In genomic region chr20:53741726-53742028, GRCh38 we compare ENCODE assay signal across 23 cellular contexts.
DNase-seq lines count a peak whose midpoint lies in the region; ATAC-seq, FAIRE-seq and TF ChIP-seq lines count a peak whose summit lies in the region.
"Had no signal": no experiment of that assay in that cellular context is flagged by ENCODE, and none has a peak within 500 bp of the region (broad histone marks: within the 10 kb centered on the region; RNA-seq: fewer than 3 reads in every experiment).

No MANE protein-coding gene starts in this region.

- H3K27ac Mint-ChIP-seq in activated naive CD4-positive, alpha-beta T cell treated with anti-CD3 and anti-CD28 coated beads, Interleukin-2, amount 10 ng/mL, durations not matched to agents 7 days and 5 days: no peak overlapping the region
- H3K27ac Mint-ChIP-seq: immature natural killer cell had no signal

- TF ChIP-seq POLR2A in HepG2 (IDR thresholded peaks at IDR 0.05; ENCODE audit: insufficient read depth in 1 of 2, low read depth in 2 of 2, low read length in 2 of 2) (no peak), right lobe of liver (IDR thresholded peaks at IDR 0.05) (no peak), endothelial cell of umbilical vein (IDR thresholded peaks at IDR 0.05; ENCODE audit: low read depth, low read length) (no peak), heart left ventricle (IDR thresholded peaks at IDR 0.05) (no peak)

- H3K4me3 ChIP-seq in HepG2 (replicated peaks in 1 of 3; ENCODE audit: insufficient read depth in 1 of 3, low read depth in 2 of 3, low read length in 3 of 3) (no peak overlapping the region), right lobe of liver (no peak overlapping the region), OCI-LY3 (ENCODE audit: low read length) (no peak overlapping the region), endothelial cell of umbilical vein (replicated peaks in 1 of 3; ENCODE audit: insufficient read depth in 1 of 3, low read depth in 1 of 3, low read length in 3 of 3) (no peak overlapping the region), heart left ventricle (no peak overlapping the region)
- H3K4me3 ChIP-seq: colonic mucosa, mucosa of descending colon, SK-N-MC had no signal

- no peak for TF ChIP-seq RAD21 in HepG2 (CRISPR knock-in tag; IDR thresholded peaks at IDR 0.05)

- POLR2A ChIA-PET in HepG2 (lab: Yijun Ruan, JAX): interaction anchor here (0.6 to 6.4 kb wide), 4 partner anchors 8 to 63 kb away, joined by 3 to 51 read pairs (median 27); no protein-coding TSS in a partner anchor
- POLR2A ChIA-PET in endothelial cell of umbilical vein (lab: Charles Lee): interaction anchor here (0.6 kb wide), 1 partner anchor 139 kb away, joined by 7 read pairs; no protein-coding TSS in a partner anchor

- H3K4me2 ChIP-seq in HepG2 (ENCODE audit: low read depth, low read length) (no peak overlapping the region), OCI-LY3 (ENCODE audit: low read length) (peak overlapping the region; percentile 91; the same call in 1 of the 2 replicates), endothelial cell of umbilical vein (ENCODE audit: insufficient read depth, low read length) (no peak overlapping the region)

- TF ChIP-seq EP300 in HepG2 (IDR thresholded peaks at IDR 0.05; ENCODE audit: low read depth in 2 of 2, low read length in 2 of 2) (no peak), HepG2 (CRISPR knock-in tag; IDR thresholded peaks at IDR 0.05; ENCODE audit: borderline replicate concordance) (no peak)

- H3K4me1 Mint-ChIP-seq in activated naive CD4-positive, alpha-beta T cell treated with anti-CD3 and anti-CD28 coated beads, Interleukin-2, amount 10 ng/mL, durations not matched to agents 7 days and 5 days: peaks cover 53% of the 10 kb centered on the region

- H3K27me3 ChIP-seq in HepG2 (ENCODE audit: control insufficient read depth in 1 of 2, insufficient read depth in 2 of 2, low read length in 2 of 2) (no peaks in the 10 kb centered on the region; a peak in 1 of 5 replicates), right lobe of liver (no peaks in the 10 kb centered on the region), OCI-LY3 (ENCODE audit: low read depth, low read length) (no peaks in the 10 kb centered on the region), endothelial cell of umbilical vein (ENCODE audit: control insufficient read depth in 2 of 2, insufficient read depth in 2 of 2, low read length in 2 of 2) (peaks cover 2 to 5% of the 10 kb centered on the region in 2 experiments), heart left ventricle (no peaks in the 10 kb centered on the region)
- H3K27me3 ChIP-seq: colonic mucosa had no signal

- H4K20me1 ChIP-seq in HepG2 (ENCODE audit: insufficient read depth, low read length) (no peaks in the 10 kb centered on the region), OCI-LY3 (ENCODE audit: insufficient read depth, low read length) (no peaks in the 10 kb centered on the region), endothelial cell of umbilical vein (replicated peaks; ENCODE audit: control insufficient read depth, extremely low read depth, insufficient read depth, low read length) (no peaks in the 10 kb centered on the region)

- no peaks in the 10 kb centered on the region for H3K9me1 ChIP-seq in endothelial cell of umbilical vein (replicated peaks; ENCODE audit: control insufficient read depth, extremely low read depth, insufficient read depth, low read length)

- TF ChIP-seq CTCF in HepG2 (CRISPR knock-in tag; IDR thresholded peaks at IDR 0.05) (no peak), right lobe of liver (IDR thresholded peaks at IDR 0.05) (no peak), OCI-LY3 (IDR thresholded peaks at IDR 0.05; ENCODE audit: low read depth, low read length) (no peak), endothelial cell of umbilical vein (IDR thresholded peaks at IDR 0.05; ENCODE audit: extremely low read depth in 1 of 2, insufficient read depth in 1 of 2, low read depth in 1 of 2, low read length in 2 of 2) (no peak), heart left ventricle (IDR thresholded peaks at IDR 0.05) (no peak)

- H3K36me3 ChIP-seq in HepG2 (replicated peaks in 1 of 2; ENCODE audit: control insufficient read depth in 1 of 2, insufficient read depth in 2 of 2, low read length in 2 of 2) (no peaks in the 10 kb centered on the region), right lobe of liver (no peaks in the 10 kb centered on the region), OCI-LY3 (replicated peaks; ENCODE audit: low read depth, low read length) (no peaks in the 10 kb centered on the region), endothelial cell of umbilical vein (ENCODE audit: control insufficient read depth in 2 of 2, extremely low read depth in 1 of 2, insufficient read depth in 2 of 2, low read length in 2 of 2) (no peaks in the 10 kb centered on the region), heart left ventricle (no peaks in the 10 kb centered on the region)
- H3K36me3 ChIP-seq: colonic mucosa had no signal

- H3K36me3 Mint-ChIP-seq in activated naive CD4-positive, alpha-beta T cell treated with anti-CD3 and anti-CD28 coated beads, Interleukin-2, amount 10 ng/mL, durations not matched to agents 7 days and 5 days: peaks cover 3% of the 10 kb centered on the region
- H3K36me3 Mint-ChIP-seq: brain had no signal

- ATAC-seq in HepG2 (no peak), right lobe of liver (no peak), GM18511 (IDR thresholded peaks at IDR 0.05; ENCODE audit: unreplicated experiment) (no peak), heart left ventricle (no peak)
- ATAC-seq: left ventricle myocardium superior, mucosa of descending colon had no signal

- in situ Hi-C loops in HepG2 (cut with HindIII; ENCODE audit: extremely low pct_ligation_motif_present, low pct_unique_long_range_greater_than_20kb): no loop called here

- no peak overlapping the region for H3K9ac ChIP-seq in HepG2 (ENCODE audit: insufficient read depth, low read depth, low read length)
- no peak overlapping the region for H3K9ac ChIP-seq in OCI-LY3 (ENCODE audit: low read length)
- H3K9ac ChIP-seq in endothelial cell of umbilical vein (replicated peaks; ENCODE audit: extremely low read depth, insufficient read depth, low read length): no peak overlapping the region

- no peaks in the 10 kb centered on the region for H3K27me3 Mint-ChIP-seq in activated naive CD4-positive, alpha-beta T cell treated with anti-CD3 and anti-CD28 coated beads, Interleukin-2, amount 10 ng/mL, durations not matched to agents 7 days and 5 days
- H3K27me3 Mint-ChIP-seq: brain had no signal

- H3K4me1 ChIP-seq in HepG2 (ENCODE audit: insufficient read depth, low read length): peaks cover 51% of the 10 kb centered on the region
- peaks cover 0 to 27% (median 6%) of the 10 kb centered on the region in 4 donors for H3K4me1 ChIP-seq in right lobe of liver
- H3K4me1 ChIP-seq in OCI-LY3 (ENCODE audit: low read length): peaks cover 50% of the 10 kb centered on the region
- peaks cover 5% of the 10 kb centered on the region for H3K4me1 ChIP-seq in endothelial cell of umbilical vein (ENCODE audit: control insufficient read depth, extremely low read depth, insufficient read depth, low read length)
- H3K4me1 ChIP-seq in heart left ventricle: peaks cover 3 to 49% (median 30%) of the 10 kb centered on the region in 12 donors
- H3K4me1 ChIP-seq: colonic mucosa had no signal

- no peaks in the 10 kb centered on the region for H3K9me3 ChIP-seq in HepG2 (ENCODE audit: low read length)
- no peaks in the 10 kb centered on the region for H3K9me3 ChIP-seq in right lobe of liver
- H3K9me3 ChIP-seq in OCI-LY3 (ENCODE audit: insufficient read depth, low read length): no peaks in the 10 kb centered on the region
- no peaks in the 10 kb centered on the region for H3K9me3 ChIP-seq in endothelial cell of umbilical vein (replicated peaks; ENCODE audit: control insufficient read depth, insufficient read depth, low read length)
- H3K9me3 ChIP-seq in heart left ventricle: no peaks in the 10 kb centered on the region
- H3K9me3 ChIP-seq: colonic mucosa, mucosa of descending colon had no signal

- H3K4me3 Mint-ChIP-seq in activated naive CD4-positive, alpha-beta T cell treated with anti-CD3 and anti-CD28 coated beads, Interleukin-2, amount 10 ng/mL, durations not matched to agents 7 days and 5 days: no peak overlapping the region

- CTCF ChIA-PET in HepG2 (lab: Yijun Ruan, JAX; ENCODE audit: low intra/inter-chr PET ratio, low total read pairs) (no interaction called here), endothelial cell of umbilical vein (lab: Charles Lee) (no interaction called here)
- CTCF ChIA-PET in activated naive CD4-positive, alpha-beta T cell treated with anti-CD3 and anti-CD28 coated beads, Interleukin-2, amount 10 ng/mL, durations not matched to agents 7 days and 5 days (lab: Charles Lee): interaction anchor here (0.5 to 0.7 kb wide), 2 partner anchors 200 to 213 kb away, joined by 3 read pairs; no protein-coding TSS in a partner anchor

- FAIRE-seq in HepG2 (lab: Jason Lieb, UNC): no peak
- peak; percentile 24 for FAIRE-seq in endothelial cell of umbilical vein (lab: Jason Lieb, UNC)

- dilution Hi-C loops in endothelial cell of umbilical vein (cut with MboI; ENCODE audit: extremely low pct_ligation_motif_present, low sequenced_read_pairs): no loop called here

- H2AFZ ChIP-seq in HepG2 (ENCODE audit: low read length) (no peak overlapping the region), OCI-LY3 (ENCODE audit: low read depth, low read length) (no peak overlapping the region), endothelial cell of umbilical vein (ENCODE audit: low read depth, low read length) (no peak overlapping the region)

- intact Hi-C loops in HepG2 (cut with micrococcal nuclease; ENCODE audit: unreplicated experiment) (no loop called here), right lobe of liver (cut with DNase I) (no loop called here), endothelial cell of umbilical vein (cut with micrococcal nuclease) (no loop called here), heart left ventricle (cut with DNase I) (no loop called here)

- H3K79me2 ChIP-seq in HepG2 (ENCODE audit: insufficient read depth, low read length) (no peaks in the 10 kb centered on the region), OCI-LY3 (ENCODE audit: low read length) (no peaks in the 10 kb centered on the region), endothelial cell of umbilical vein (ENCODE audit: control insufficient read depth, insufficient read depth, low read length) (no peaks in the 10 kb centered on the region)

- BruUV-seq in HepG2 (replicated peaks; lab: Mats Ljungman, UMichigan) (no TSS peak), endothelial cell of umbilical vein (replicated peaks; lab: Mats Ljungman, UMichigan) (no TSS peak)

- H3K27ac ChIP-seq in HepG2 (ENCODE audit: extremely low read length, insufficient read depth, low read length) (no peak overlapping the region), right lobe of liver (no peak overlapping the region), OCI-LY3 (ENCODE audit: low read length) (no peak overlapping the region), endothelial cell of umbilical vein (ENCODE audit: insufficient read depth, low read depth, low read length) (no peak overlapping the region), heart left ventricle (no peak overlapping the region)
- H3K27ac ChIP-seq: C4-2B, colonic mucosa, SK-N-MC had no signal

- 97% methylated on average over 3 of the region's 3 CpGs for WGBS in HepG2 (ENCODE audit: low lambda C conversion rate)
- 97% methylated on average over 3 of the region's 3 CpGs for WGBS in right lobe of liver (ENCODE audit: insufficient coverage, low coverage, low lambda C conversion rate, missing lambda C conversion rate)
- 95 to 99% (median 98%) methylated on average over 3 of the region's 3 CpGs for WGBS in heart left ventricle, 4 donors

- no peaks in the 10 kb centered on the region for H3K9me3 Mint-ChIP-seq in activated naive CD4-positive, alpha-beta T cell treated with anti-CD3 and anti-CD28 coated beads, Interleukin-2, amount 10 ng/mL, durations not matched to agents 7 days and 5 days
- H3K9me3 Mint-ChIP-seq: immature natural killer cell had no signal

- DNase-seq in HepG2 (ENCODE audit: low spot score): no peak
- no peak for DNase-seq in right lobe of liver
- DNase-seq in endothelial cell of umbilical vein (ENCODE audit: low read depth, low spot score): no peak
- DNase-seq in mucosa of gallbladder (ENCODE audit: low spot score): no peak
- no peak for DNase-seq in heart left ventricle
- no peak for DNase-seq in activated naive CD4-positive, alpha-beta T cell treated with anti-CD3 and anti-CD28 coated beads, Interleukin-2, amount 10 ng/mL, durations not matched to agents 7 days and 5 days
- DNase-seq: activated CD4-positive, alpha-beta T cell treated with anti-CD3 and anti-CD28 coated beads for 1 hour; colonic mucosa; DMS153; GDM1; head of caudate nucleus; immature natural killer cell; left ventricle myocardium superior; mucosa of descending colon; NCI-H1694 treated with DMSO at 0.1 percent for 48 hours; NCI-H774; occipital lobe; retina had no signal
